In genomic region chr10:62178568-62178967, GRCh38 we compare ENCODE assay signal across 26 cellular contexts.
A peak's percentile ranks its signal among the peaks of the same experiment; 100 is the strongest.
DNase-seq lines count a peak whose midpoint lies in the region.
"Had no signal": no experiment of that assay in that cellular context is flagged by ENCODE, and none has a peak within 500 bp of the region (broad histone marks: within the 10 kb centered on the region; RNA-seq: fewer than 3 reads in every experiment).

No MANE protein-coding gene starts in this region.

- peaks cover 21% of the 10 kb centered on the region for H3K9me3 Mint-ChIP-seq in activated T-cell treated with anti-CD3 and anti-CD28 coated beads, Interleukin-2, amount 50 U/mL, for 24 hours
- H3K9me3 Mint-ChIP-seq: central memory CD8-positive, alpha-beta T cell had no signal

- H2BK5ac ChIP-seq in trophoblast cell (ENCODE audit: low read depth, low read length, poor library complexity) = no peak overlapping the region

- no peak overlapping the region for H2BK12ac ChIP-seq in trophoblast cell (ENCODE audit: low read length)

- no peak overlapping the region for H3K4ac ChIP-seq in trophoblast cell (ENCODE audit: low read depth, low read length)

- H2AK5ac ChIP-seq in trophoblast cell (ENCODE audit: low read length) = no peak overlapping the region

- peaks cover 4% of the 10 kb centered on the region for H3K79me1 ChIP-seq in trophoblast cell (ENCODE audit: low read length)

- H3K4me3 Mint-ChIP-seq in activated T-cell treated with anti-CD3 and anti-CD28 coated beads, Interleukin-2, amount 50 U/mL, for 24 hours = no peak overlapping the region
- H3K4me3 Mint-ChIP-seq: central memory CD8-positive, alpha-beta T cell; mesothelial cell of epicardium; WTC11 had no signal

- whole genome bisulfite sequencing in trophoblast cell (ENCODE audit: extremely low coverage, insufficient coverage, insufficient read length) = no CpG with 5 or more reads among the region's 2 CpGs

- H2BK120ac ChIP-seq in trophoblast cell (ENCODE audit: insufficient read depth, low read length, poor library complexity) = no peak overlapping the region

- H3K36me3 ChIP-seq in trophoblast cell (ENCODE audit: control insufficient read depth in 1 of 2, insufficient read depth in 2 of 2, low read length in 2 of 2) = no peaks in the 10 kb centered on the region
- H3K36me3 ChIP-seq: Peyer's patch had no signal

- no peaks in the 10 kb centered on the region for H3K79me2 ChIP-seq in trophoblast cell (ENCODE audit: control insufficient read depth, insufficient read depth, low read length, poor library complexity)

- no peak overlapping the region for H2AFZ ChIP-seq in trophoblast cell (ENCODE audit: insufficient read depth, low read length, poor library complexity)

- no peak overlapping the region for H3K27ac ChIP-seq in trophoblast cell (ENCODE audit: low read depth, low read length)
- H3K27ac ChIP-seq: Peyer's patch, psoas muscle, testis had no signal

- no peak overlapping the region for H4K12ac ChIP-seq in trophoblast cell (ENCODE audit: low read depth, low read length)

- no peaks in the 10 kb centered on the region for H3K27me3 Mint-ChIP-seq in activated T-cell treated with anti-CD3 and anti-CD28 coated beads, Interleukin-2, amount 50 U/mL, for 24 hours
- H3K27me3 Mint-ChIP-seq: central memory CD8-positive, alpha-beta T cell; naive B cell had no signal

- no peak overlapping the region for H3K23ac ChIP-seq in trophoblast cell (ENCODE audit: low read length)

- no peak overlapping the region for H4K91ac ChIP-seq in trophoblast cell (ENCODE audit: low read depth, low read length)

- peak overlapping the region; percentile 51 for H3K27ac Mint-ChIP-seq in activated T-cell treated with anti-CD3 and anti-CD28 coated beads, Interleukin-2, amount 50 U/mL, for 24 hours
- H3K27ac Mint-ChIP-seq: mesothelial cell of epicardium, WTC11 had no signal

- DNase-seq in activated T-cell treated with anti-CD3 and anti-CD28 coated beads, Interleukin-2, amount 50 U/mL, for 24 hours = no peak
- DNase-seq in activated T-cell treated with anti-CD3 and anti-CD28 coated beads, Interleukin-2, amount 50 U/mL, for 48 hours = no peak
- DNase-seq in NCI-H226 = peak; percentile 75
- peak; percentile 84 for DNase-seq in amniotic epithelial cell (ENCODE audit: low read depth)
- DNase-seq in trophoblast cell = peak; percentile 9 to 81
- no peak for DNase-seq in Ammon's horn (ENCODE audit: low spot score)
- DNase-seq in epidermal melanocyte (ENCODE audit: insufficient read length, low spot score) = no peak
- no peak for DNase-seq in NCI-H1436 treated with DMSO at 0.1 percent for 48 hours (lab: John Stamatoyannopoulos, UW)
- DNase-seq: activated CD4-positive, alpha-beta T cell treated with anti-CD3 and anti-CD28 coated beads, Interleukin-2, amount 50 U/mL, for 48 hours; DMS153; GOT3; islet precursor cell; naive B cell; NCI-H1048; NCI-H187; NCI-H524 treated with DMSO at 0.1 percent for 48 hours; NK-92 treated with Interleukin-12 subunit alpha and Interleukin-12 subunit beta, amount 100 ng/mL, for 24 hours; nucleus accumbens; Peyer's patch; psoas muscle; SIG-M5; stimulated activated naive CD8-positive, alpha-beta T cell treated with anti-CD3 and anti-CD28 coated beads, Interleukin-15, Interleukin-2, amounts not matched to agents 100 U/mL and 50 U/mL, for 24 hours; testis had no signal

- H3K9me3 ChIP-seq in trophoblast cell (ENCODE audit: insufficient read depth, low read depth, low read length) = no peaks in the 10 kb centered on the region
- H3K9me3 ChIP-seq: Peyer's patch, psoas muscle, testis had no signal

- no peak overlapping the region for H3K4me2 ChIP-seq in trophoblast cell (ENCODE audit: low read length)

- H3K4me1 ChIP-seq in trophoblast cell (ENCODE audit: control insufficient read depth in 1 of 2, insufficient read depth in 2 of 2, low read length in 2 of 2) = no peaks in the 10 kb centered on the region
- H3K4me1 ChIP-seq: Peyer's patch, psoas muscle, testis had no signal

- no peak overlapping the region for H4K8ac ChIP-seq in trophoblast cell (ENCODE audit: low read depth, low read length)

- H3K4me3 ChIP-seq in trophoblast cell (ENCODE audit: low read depth, low read length) = no peak overlapping the region
- H3K4me3 ChIP-seq: Peyer's patch, psoas muscle, testis had no signal

- peaks cover 68% of the 10 kb centered on the region for H3K4me1 Mint-ChIP-seq in activated T-cell treated with anti-CD3 and anti-CD28 coated beads, Interleukin-2, amount 50 U/mL, for 24 hours (ENCODE audit: low read depth)
- H3K4me1 Mint-ChIP-seq: mesothelial cell of epicardium had no signal

- no peak overlapping the region for H3K18ac ChIP-seq in trophoblast cell (ENCODE audit: low read length)

- H3K36me3 Mint-ChIP-seq in activated T-cell treated with anti-CD3 and anti-CD28 coated beads, Interleukin-2, amount 50 U/mL, for 24 hours (ENCODE audit: low read depth) = peaks cover 36% of the 10 kb centered on the region

- H3K9ac ChIP-seq in trophoblast cell (ENCODE audit: low read length) = no peak overlapping the region

- H3K27me3 ChIP-seq in trophoblast cell (ENCODE audit: insufficient read depth, low read length) = no peaks in the 10 kb centered on the region
- H3K27me3 ChIP-seq: Peyer's patch, testis had no signal

- H3K14ac ChIP-seq in trophoblast cell (ENCODE audit: low read length) = no peak overlapping the region

Comparison
In these comparisons a context has a peak if more than half of its experiments do, and no peak if none do; other contexts are left out.
1. DNase-seq: peak in NCI-H226 (single experiment), amniotic epithelial cell (single experiment) and trophoblast cell (2 of 2); none in activated T-cell treated with anti-CD3 and anti-CD28 coated beads, Interleukin-2, amount 50 U/mL, for 24 hours (single experiment), activated T-cell treated with anti-CD3 and anti-CD28 coated beads, Interleukin-2, amount 50 U/mL, for 48 hours (0 of 2), Ammon's horn (single experiment), epidermal melanocyte (single experiment) and NCI-H1436 treated with DMSO at 0.1 percent for 48 hours (single experiment).